1 cellular context compared by ENCODE assay signal in the genomic region with DNA sequence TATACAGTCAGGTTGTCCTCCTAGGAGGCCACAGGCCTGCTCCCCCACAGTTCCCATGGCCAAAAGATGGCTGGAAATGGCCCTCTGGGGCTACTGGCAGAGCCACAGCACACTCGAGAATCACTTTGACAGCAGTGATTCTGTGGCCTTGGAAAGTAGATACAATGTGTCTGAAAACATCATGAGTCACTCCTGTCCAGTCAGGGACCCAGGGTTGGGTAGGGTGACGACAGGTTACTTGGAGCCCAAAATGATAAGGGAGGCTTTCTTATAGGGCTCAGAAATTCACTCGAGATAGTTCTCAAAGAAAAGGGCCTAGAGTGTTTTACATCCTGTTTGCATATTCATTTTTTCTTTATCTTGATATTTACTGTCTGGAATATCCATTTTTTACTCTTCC.
TF ChIP-seq lines count a peak whose summit lies in the region.

No MANE protein-coding gene starts in this region.

TF ChIP-seq in K562, 482 proteins besides CTCF, POLR2A, EP300 and RAD21 (continued from another document):
- TF ChIP-seq, protein P1, sequence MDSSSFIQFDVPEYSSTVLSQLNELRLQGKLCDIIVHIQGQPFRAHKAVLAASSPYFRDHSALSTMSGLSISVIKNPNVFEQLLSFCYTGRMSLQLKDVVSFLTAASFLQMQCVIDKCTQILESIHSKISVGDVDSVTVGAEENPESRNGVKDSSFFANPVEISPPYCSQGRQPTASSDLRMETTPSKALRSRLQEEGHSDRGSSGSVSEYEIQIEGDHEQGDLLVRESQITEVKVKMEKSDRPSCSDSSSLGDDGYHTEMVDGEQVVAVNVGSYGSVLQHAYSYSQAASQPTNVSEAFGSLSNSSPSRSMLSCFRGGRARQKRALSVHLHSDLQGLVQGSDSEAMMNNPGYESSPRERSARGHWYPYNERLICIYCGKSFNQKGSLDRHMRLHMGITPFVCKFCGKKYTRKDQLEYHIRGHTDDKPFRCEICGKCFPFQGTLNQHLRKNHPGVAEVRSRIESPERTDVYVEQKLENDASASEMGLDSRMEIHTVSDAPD (CRISPR knock-in tag; IDR thresholded peaks at IDR 0.05): no peak
- TF ChIP-seq OTX1 (CRISPR knock-in tag; IDR thresholded peaks at IDR 0.05): no peak
- TF ChIP-seq ZNF133 (CRISPR knock-in tag; IDR thresholded peaks at IDR 0.05): no peak
- no peak for TF ChIP-seq EZH2 (IDR thresholded peaks at IDR 0.05; ENCODE audit: borderline replicate concordance, low read depth, low read length)
- no peak for TF ChIP-seq NONO (IDR thresholded peaks at IDR 0.05; ENCODE audit: low read depth in 2 of 2, low read length in 1 of 2)
- no peak for TF ChIP-seq XRCC4 (IDR thresholded peaks at IDR 0.05; ENCODE audit: extremely low read depth, insufficient read depth, insufficient read length)
- TF ChIP-seq, protein P2, sequence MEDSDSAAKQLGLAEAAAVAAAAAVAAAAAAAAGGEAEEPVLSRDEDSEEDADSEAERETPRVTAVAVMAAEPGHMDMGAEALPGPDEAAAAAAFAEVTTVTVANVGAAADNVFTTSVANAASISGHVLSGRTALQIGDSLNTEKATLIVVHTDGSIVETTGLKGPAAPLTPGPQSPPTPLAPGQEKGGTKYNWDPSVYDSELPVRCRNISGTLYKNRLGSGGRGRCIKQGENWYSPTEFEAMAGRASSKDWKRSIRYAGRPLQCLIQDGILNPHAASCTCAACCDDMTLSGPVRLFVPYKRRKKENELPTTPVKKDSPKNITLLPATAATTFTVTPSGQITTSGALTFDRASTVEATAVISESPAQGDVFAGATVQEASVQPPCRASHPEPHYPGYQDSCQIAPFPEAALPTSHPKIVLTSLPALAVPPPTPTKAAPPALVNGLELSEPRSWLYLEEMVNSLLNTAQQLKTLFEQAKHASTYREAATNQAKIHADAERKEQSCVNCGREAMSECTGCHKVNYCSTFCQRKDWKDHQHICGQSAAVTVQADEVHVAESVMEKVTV (CRISPR knock-in tag; IDR thresholded peaks at IDR 0.05): 0 out of 2 replicates have a peak, but pooled peaks have one; percentile 11
- peak; percentile 67 for TF ChIP-seq NFE2 (IDR thresholded peaks at IDR 0.05; ENCODE audit: low read depth)
- no peak for TF ChIP-seq NR4A1 (CRISPR knock-in tag; IDR thresholded peaks at IDR 0.05)
- no peak for TF ChIP-seq NR4A1 (tag; IDR thresholded peaks at IDR 0.05)
- TF ChIP-seq PHF8 (IDR thresholded peaks at IDR 0.05; ENCODE audit: borderline replicate concordance, low read length): no peak
- TF ChIP-seq, protein P3, sequence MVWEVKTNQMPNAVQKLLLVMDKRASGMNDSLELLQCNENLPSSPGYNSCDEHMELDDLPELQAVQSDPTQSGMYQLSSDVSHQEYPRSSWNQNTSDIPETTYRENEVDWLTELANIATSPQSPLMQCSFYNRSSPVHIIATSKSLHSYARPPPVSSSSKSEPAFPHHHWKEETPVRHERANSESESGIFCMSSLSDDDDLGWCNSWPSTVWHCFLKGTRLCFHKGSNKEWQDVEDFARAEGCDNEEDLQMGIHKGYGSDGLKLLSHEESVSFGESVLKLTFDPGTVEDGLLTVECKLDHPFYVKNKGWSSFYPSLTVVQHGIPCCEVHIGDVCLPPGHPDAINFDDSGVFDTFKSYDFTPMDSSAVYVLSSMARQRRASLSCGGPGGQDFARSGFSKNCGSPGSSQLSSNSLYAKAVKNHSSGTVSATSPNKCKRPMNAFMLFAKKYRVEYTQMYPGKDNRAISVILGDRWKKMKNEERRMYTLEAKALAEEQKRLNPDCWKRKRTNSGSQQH (CRISPR knock-in tag; IDR thresholded peaks at IDR 0.05): no peak
- no peak for TF ChIP-seq ZNF589 (CRISPR knock-in tag; IDR thresholded peaks at IDR 0.05; ENCODE audit: low read depth)
- no peak for TF ChIP-seq ETS2 (tag; IDR thresholded peaks at IDR 0.05; ENCODE audit: borderline replicate concordance, poor library complexity, severe bottlenecking)
- TF ChIP-seq ZNF551 (CRISPR knock-in tag; IDR thresholded peaks at IDR 0.05): no peak
- TF ChIP-seq MCM5 (IDR thresholded peaks at IDR 0.05; ENCODE audit: low read depth): no peak
- no peak for TF ChIP-seq ZSCAN32 (CRISPR knock-in tag; IDR thresholded peaks at IDR 0.05)
- no peak for TF ChIP-seq CBX1 (IDR thresholded peaks at IDR 0.05; ENCODE audit: low read depth)
- TF ChIP-seq, protein P4, sequence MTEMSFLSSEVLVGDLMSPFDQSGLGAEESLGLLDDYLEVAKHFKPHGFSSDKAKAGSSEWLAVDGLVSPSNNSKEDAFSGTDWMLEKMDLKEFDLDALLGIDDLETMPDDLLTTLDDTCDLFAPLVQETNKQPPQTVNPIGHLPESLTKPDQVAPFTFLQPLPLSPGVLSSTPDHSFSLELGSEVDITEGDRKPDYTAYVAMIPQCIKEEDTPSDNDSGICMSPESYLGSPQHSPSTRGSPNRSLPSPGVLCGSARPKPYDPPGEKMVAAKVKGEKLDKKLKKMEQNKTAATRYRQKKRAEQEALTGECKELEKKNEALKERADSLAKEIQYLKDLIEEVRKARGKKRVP (CRISPR knock-in tag; IDR thresholded peaks at IDR 0.05): no peak
- no peak for TF ChIP-seq POLR3A (IDR thresholded peaks at IDR 0.05; ENCODE audit: borderline replicate concordance, extremely low read depth, insufficient read depth, insufficient read length)
- no peak for TF ChIP-seq ZC3H8 (IDR thresholded peaks at IDR 0.05)
- no peak for TF ChIP-seq SRSF9 (IDR thresholded peaks at IDR 0.05; ENCODE audit: borderline replicate concordance, low read depth, low read length)
- no peak for TF ChIP-seq HDAC3 (IDR thresholded peaks at IDR 0.05; ENCODE audit: borderline replicate concordance, partially characterized antibody)
- TF ChIP-seq MBD2 (IDR thresholded peaks at IDR 0.05; ENCODE audit: borderline replicate concordance, low read depth): no peak
- TF ChIP-seq, protein P5, sequence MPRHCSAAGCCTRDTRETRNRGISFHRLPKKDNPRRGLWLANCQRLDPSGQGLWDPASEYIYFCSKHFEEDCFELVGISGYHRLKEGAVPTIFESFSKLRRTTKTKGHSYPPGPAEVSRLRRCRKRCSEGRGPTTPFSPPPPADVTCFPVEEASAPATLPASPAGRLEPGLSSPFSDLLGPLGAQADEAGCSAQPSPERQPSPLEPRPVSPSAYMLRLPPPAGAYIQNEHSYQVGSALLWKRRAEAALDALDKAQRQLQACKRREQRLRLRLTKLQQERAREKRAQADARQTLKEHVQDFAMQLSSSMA (CRISPR knock-in tag; IDR thresholded peaks at IDR 0.05): no peak
- no peak for TF ChIP-seq NFYB (IDR thresholded peaks at IDR 0.05; ENCODE audit: extremely low read depth, insufficient read length)
- no peak for TF ChIP-seq KDM2B (CRISPR knock-in tag; IDR thresholded peaks at IDR 0.05)
- TF ChIP-seq TOE1 (IDR thresholded peaks at IDR 0.05; ENCODE audit: borderline replicate concordance): no peak
- no peak for TF ChIP-seq TOE1 (CRISPR knock-in tag; IDR thresholded peaks at IDR 0.05; ENCODE audit: borderline replicate concordance, low read depth)
- TF ChIP-seq, protein P6, sequence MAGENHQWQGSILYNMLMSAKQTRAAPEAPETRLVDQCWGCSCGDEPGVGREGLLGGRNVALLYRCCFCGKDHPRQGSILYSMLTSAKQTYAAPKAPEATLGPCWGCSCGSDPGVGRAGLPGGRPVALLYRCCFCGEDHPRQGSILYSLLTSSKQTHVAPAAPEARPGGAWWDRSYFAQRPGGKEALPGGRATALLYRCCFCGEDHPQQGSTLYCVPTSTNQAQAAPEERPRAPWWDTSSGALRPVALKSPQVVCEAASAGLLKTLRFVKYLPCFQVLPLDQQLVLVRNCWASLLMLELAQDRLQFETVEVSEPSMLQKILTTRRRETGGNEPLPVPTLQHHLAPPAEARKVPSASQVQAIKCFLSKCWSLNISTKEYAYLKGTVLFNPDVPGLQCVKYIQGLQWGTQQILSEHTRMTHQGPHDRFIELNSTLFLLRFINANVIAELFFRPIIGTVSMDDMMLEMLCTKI (IDR thresholded peaks at IDR 0.05; ENCODE audit: partially characterized antibody): no peak
- TF ChIP-seq, protein P7, sequence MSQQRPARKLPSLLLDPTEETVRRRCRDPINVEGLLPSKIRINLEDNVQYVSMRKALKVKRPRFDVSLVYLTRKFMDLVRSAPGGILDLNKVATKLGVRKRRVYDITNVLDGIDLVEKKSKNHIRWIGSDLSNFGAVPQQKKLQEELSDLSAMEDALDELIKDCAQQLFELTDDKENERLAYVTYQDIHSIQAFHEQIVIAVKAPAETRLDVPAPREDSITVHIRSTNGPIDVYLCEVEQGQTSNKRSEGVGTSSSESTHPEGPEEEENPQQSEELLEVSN (IDR thresholded peaks at IDR 0.05; ENCODE audit: borderline replicate concordance in 1 of 2, extremely low read depth in 1 of 2, insufficient read depth in 1 of 2, insufficient read length in 1 of 2, low read depth in 1 of 2, low read length in 1 of 2, poor library complexity in 1 of 2, severe bottlenecking in 1 of 2): no peak
- TF ChIP-seq, protein P8, sequence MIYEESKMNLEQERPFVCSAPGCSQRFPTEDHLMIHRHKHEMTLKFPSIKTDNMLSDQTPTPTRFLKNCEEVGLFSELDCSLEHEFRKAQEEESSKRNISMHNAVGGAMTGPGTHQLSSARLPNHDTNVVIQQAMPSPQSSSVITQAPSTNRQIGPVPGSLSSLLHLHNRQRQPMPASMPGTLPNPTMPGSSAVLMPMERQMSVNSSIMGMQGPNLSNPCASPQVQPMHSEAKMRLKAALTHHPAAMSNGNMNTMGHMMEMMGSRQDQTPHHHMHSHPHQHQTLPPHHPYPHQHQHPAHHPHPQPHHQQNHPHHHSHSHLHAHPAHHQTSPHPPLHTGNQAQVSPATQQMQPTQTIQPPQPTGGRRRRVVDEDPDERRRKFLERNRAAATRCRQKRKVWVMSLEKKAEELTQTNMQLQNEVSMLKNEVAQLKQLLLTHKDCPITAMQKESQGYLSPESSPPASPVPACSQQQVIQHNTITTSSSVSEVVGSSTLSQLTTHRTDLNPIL (CRISPR knock-in tag; IDR thresholded peaks at IDR 0.05): no peak
- TF ChIP-seq ZNF354B (CRISPR knock-in tag; IDR thresholded peaks at IDR 0.05): no peak
- TF ChIP-seq SP1 (CRISPR knock-in tag; IDR thresholded peaks at IDR 0.05): no peak
- no peak for TF ChIP-seq ATF1 (CRISPR knock-in tag; IDR thresholded peaks at IDR 0.05)
- TF ChIP-seq ATF1 (tag; IDR thresholded peaks at IDR 0.05): no peak
- TF ChIP-seq MAFF (IDR thresholded peaks at IDR 0.05; ENCODE audit: low read length): 0 out of 2 replicates have a peak, but pooled peaks have one; percentile 28
- TF ChIP-seq ZBTB7A (IDR thresholded peaks at IDR 0.05; ENCODE audit: borderline replicate concordance, control insufficient read depth, low read depth, low read length): no peak
- TF ChIP-seq, protein P9, sequence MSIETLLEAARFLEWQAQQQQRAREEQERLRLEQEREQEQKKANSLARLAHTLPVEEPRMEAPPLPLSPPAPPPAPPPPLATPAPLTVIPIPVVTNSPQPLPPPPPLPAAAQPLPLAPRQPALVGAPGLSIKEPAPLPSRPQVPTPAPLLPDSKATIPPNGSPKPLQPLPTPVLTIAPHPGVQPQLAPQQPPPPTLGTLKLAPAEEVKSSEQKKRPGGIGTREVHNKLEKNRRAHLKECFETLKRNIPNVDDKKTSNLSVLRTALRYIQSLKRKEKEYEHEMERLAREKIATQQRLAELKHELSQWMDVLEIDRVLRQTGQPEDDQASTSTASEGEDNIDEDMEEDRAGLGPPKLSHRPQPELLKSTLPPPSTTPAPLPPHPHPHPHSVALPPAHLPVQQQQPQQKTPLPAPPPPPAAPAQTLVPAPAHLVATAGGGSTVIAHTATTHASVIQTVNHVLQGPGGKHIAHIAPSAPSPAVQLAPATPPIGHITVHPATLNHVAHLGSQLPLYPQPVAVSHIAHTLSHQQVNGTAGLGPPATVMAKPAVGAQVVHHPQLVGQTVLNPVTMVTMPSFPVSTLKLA (conservative IDR thresholded peaks at IDR 0.05): 0 out of 4 replicates have a peak, but pooled peaks of 1 of the 2 experiments have one; percentile 23
- no peak for TF ChIP-seq ZNF584 (CRISPR knock-in tag; IDR thresholded peaks at IDR 0.05; ENCODE audit: low read depth)
- peak; percentile 10; the same call in 1 of the 2 replicates for TF ChIP-seq CREB1 (IDR thresholded peaks at IDR 0.05)
- TF ChIP-seq CREB1 (CRISPR knock-in tag; IDR thresholded peaks at IDR 0.05): no peak
- TF ChIP-seq, protein P10, sequence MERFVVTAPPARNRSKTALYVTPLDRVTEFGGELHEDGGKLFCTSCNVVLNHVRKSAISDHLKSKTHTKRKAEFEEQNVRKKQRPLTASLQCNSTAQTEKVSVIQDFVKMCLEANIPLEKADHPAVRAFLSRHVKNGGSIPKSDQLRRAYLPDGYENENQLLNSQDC (CRISPR knock-in tag; IDR thresholded peaks at IDR 0.05): no peak
- no peak for TF ChIP-seq SMAD1 (IDR thresholded peaks at IDR 0.05; ENCODE audit: low read depth, low read length, partially characterized antibody)
- TF ChIP-seq SMARCE1 (IDR thresholded peaks at IDR 0.05): peak; percentile 48; the same call in 1 of the 2 replicates
- TF ChIP-seq, protein P11, sequence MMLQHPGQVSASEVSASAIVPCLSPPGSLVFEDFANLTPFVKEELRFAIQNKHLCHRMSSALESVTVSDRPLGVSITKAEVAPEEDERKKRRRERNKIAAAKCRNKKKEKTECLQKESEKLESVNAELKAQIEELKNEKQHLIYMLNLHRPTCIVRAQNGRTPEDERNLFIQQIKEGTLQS (IDR thresholded peaks at IDR 0.05): peak; percentile 80
- TF ChIP-seq, protein P11 (CRISPR knock-in tag; conservative IDR thresholded peaks at IDR 0.05): no peak
- TF ChIP-seq ETV1 (tag; conservative IDR thresholded peaks at IDR 0.05; ENCODE audit: low read depth): no peak
- no peak for TF ChIP-seq SMAD3 (CRISPR knock-in tag; conservative IDR thresholded peaks at IDR 0.05)
- TF ChIP-seq ZNF75A (CRISPR knock-in tag; IDR thresholded peaks at IDR 0.05): no peak
- TF ChIP-seq RCOR1 (IDR thresholded peaks at IDR 0.05; ENCODE audit: borderline replicate concordance in 1 of 2, low read depth in 2 of 2, low read length in 2 of 2): peak in 1 of 2 experiments; percentile 68; a peak in 1 of 4 replicates
- no peak for TF ChIP-seq ZNF445 (CRISPR knock-in tag; IDR thresholded peaks at IDR 0.05; ENCODE audit: low read depth)
- no peak for TF ChIP-seq GTF2A2 (tag; IDR thresholded peaks at IDR 0.05)
- no peak for TF ChIP-seq FOXJ3 (CRISPR knock-in tag; IDR thresholded peaks at IDR 0.05)
- TF ChIP-seq, protein P12, sequence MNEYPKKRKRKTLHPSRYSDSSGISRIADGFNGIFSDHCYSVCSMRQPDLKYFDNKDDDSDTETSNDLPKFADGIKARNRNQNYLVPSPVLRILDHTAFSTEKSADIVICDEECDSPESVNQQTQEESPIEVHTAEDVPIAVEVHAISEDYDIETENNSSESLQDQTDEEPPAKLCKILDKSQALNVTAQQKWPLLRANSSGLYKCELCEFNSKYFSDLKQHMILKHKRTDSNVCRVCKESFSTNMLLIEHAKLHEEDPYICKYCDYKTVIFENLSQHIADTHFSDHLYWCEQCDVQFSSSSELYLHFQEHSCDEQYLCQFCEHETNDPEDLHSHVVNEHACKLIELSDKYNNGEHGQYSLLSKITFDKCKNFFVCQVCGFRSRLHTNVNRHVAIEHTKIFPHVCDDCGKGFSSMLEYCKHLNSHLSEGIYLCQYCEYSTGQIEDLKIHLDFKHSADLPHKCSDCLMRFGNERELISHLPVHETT (CRISPR knock-in tag; conservative IDR thresholded peaks at IDR 0.05 in 1 of 2, IDR thresholded peaks at IDR 0.05 in 1 of 2): 0 out of 4 replicates have a peak, but pooled peaks of 1 of the 2 experiments have one; percentile 24
